ENCODE assay signal across 2 cellular contexts in the genomic region with DNA sequence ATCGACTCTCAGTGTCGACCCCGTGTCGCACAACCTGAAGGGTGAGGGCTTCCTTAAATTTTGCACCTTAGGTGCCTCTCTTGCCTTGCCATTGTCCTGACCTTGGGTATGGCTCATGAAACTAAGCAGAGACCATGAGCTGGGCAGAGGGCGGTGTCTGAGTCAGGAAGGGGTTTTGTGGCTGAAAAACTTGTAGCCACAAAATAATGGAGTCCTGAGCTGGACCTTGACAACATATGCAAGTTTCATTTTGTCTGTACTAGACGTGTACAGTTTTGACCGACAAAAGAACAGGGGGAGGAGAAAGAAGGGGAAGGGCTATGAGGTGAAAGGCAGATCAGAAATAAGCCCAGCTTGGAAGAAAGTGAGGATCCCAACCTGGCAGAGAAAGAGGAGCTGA.
A peak's percentile ranks its signal among the peaks of the same experiment; 100 is the strongest.
TF ChIP-seq lines count a peak whose summit lies in the region.

No MANE protein-coding gene starts in this region.

TF ChIP-seq in GM12878, 131 proteins besides CTCF, POLR2A, EP300 and RAD21:
- no peak for TF ChIP-seq HDGF (IDR thresholded peaks at IDR 0.05)
- no peak for TF ChIP-seq TCF7 (IDR thresholded peaks at IDR 0.05; ENCODE audit: borderline replicate concordance)
- 0 out of 2 replicates have a peak, but pooled peaks have one; percentile 29 for TF ChIP-seq CREB1 (IDR thresholded peaks at IDR 0.05; ENCODE audit: low read depth)
- TF ChIP-seq CBFB (IDR thresholded peaks at IDR 0.05; ENCODE audit: low read depth): no peak
- no peak for TF ChIP-seq GABPA (IDR thresholded peaks at IDR 0.05; ENCODE audit: low read depth)
- TF ChIP-seq RUNX3 (IDR thresholded peaks at IDR 0.05; ENCODE audit: low read length): peak; percentile 87
- peak; percentile 10; the same call in 1 of the 2 replicates for TF ChIP-seq CREM (IDR thresholded peaks at IDR 0.05; ENCODE audit: low read depth)
- 0 out of 2 replicates have a peak, but pooled peaks have one; percentile 45 for TF ChIP-seq YY1 (IDR thresholded peaks at IDR 0.05; ENCODE audit: low read depth, low read length)
- TF ChIP-seq MTA3 (IDR thresholded peaks at IDR 0.05; ENCODE audit: borderline replicate concordance, low read length): peak; percentile 54; the same call in 1 of the 2 replicates
- TF ChIP-seq USF2 (IDR thresholded peaks at IDR 0.05; ENCODE audit: borderline replicate concordance, low read depth, low read length): no peak
- TF ChIP-seq HDAC2 (IDR thresholded peaks at IDR 0.05): no peak
- no peak for TF ChIP-seq RCOR1 (conservative IDR thresholded peaks at IDR 0.05; ENCODE audit: low read depth, low read length)

TF ChIP-seq in HepG2, 621 proteins besides CTCF, POLR2A, EP300 and RAD21:
- TF ChIP-seq ZNF513 (CRISPR knock-in tag; conservative IDR thresholded peaks at IDR 0.05) (no peak), SKIL (CRISPR knock-in tag; IDR thresholded peaks at IDR 0.05; ENCODE audit: borderline replicate concordance) (no peak), NPAS2 (CRISPR knock-in tag; IDR thresholded peaks at IDR 0.05; ENCODE audit: borderline replicate concordance) (no peak), ZNF550 (CRISPR knock-in tag; IDR thresholded peaks at IDR 0.05; ENCODE audit: borderline replicate concordance) (no peak)
